Comparison of ENCODE assay signal across 8 cellular contexts in genomic region chr1:77282866-77283539, GRCh38. TPM values are rescaled to one million over a fixed set of nuclear protein-coding genes. Genes with fewer than 3 reads are reported as not detected.
DNase-seq lines count a peak whose midpoint lies in the region; ATAC-seq and TF ChIP-seq lines count a peak whose summit lies in the region.

No MANE protein-coding gene starts in this region.

- TF ChIP-seq POLR2A in suprapubic skin (IDR thresholded peaks at IDR 0.05): no peak

- ATAC-seq in GM18511 (IDR thresholded peaks at IDR 0.05; ENCODE audit: unreplicated experiment) (peak; percentile 14), SK-N-SH treated with all-trans-retinoic acid at 6 μM for 48 hours (peak; percentile 35), mucosa of descending colon (peak; percentile 23)

- no peak for TF ChIP-seq CTCF in coronary artery (IDR thresholded peaks at IDR 0.05)
- no peak for TF ChIP-seq CTCF in mucosa of descending colon (IDR thresholded peaks at IDR 0.05)
- no peak for TF ChIP-seq CTCF in suprapubic skin (IDR thresholded peaks at IDR 0.05)
- TF ChIP-seq CTCF in GM13976 (IDR thresholded peaks at IDR 0.05; ENCODE audit: borderline replicate concordance, control extremely low read depth, extremely low read depth, insufficient read depth, missing control alignments): no peak

- H3K36me3 ChIP-seq in mucosa of descending colon (ENCODE audit: low read depth) (no peaks in the 10 kb centered on the region), suprapubic skin (no peaks in the 10 kb centered on the region)

- TF ChIP-seq EP300 in suprapubic skin (IDR thresholded peaks at IDR 0.05): no peak

- H3K27ac ChIP-seq in coronary artery (no peak overlapping the region), suprapubic skin (no peak overlapping the region)

- H3K4me1 ChIP-seq in mucosa of descending colon (ENCODE audit: low read depth): peaks cover 5% of the 10 kb centered on the region
- peaks cover 21% of the 10 kb centered on the region for H3K4me1 ChIP-seq in suprapubic skin

- DNase-seq in coronary artery (ENCODE audit: low spot score): no peak
- peak in 1 of 3 donors; percentile 28 for DNase-seq in mucosa of descending colon
- DNase-seq in suprapubic skin (ENCODE audit: low spot score in 2 of 2): peak in 1 of 2 donors; percentile 54
- no peak for DNase-seq in GM13976 (ENCODE audit: low spot score)
- DNase-seq in MV-4-11 (lab: John Stamatoyannopoulos, UW): no peak
- no peak for DNase-seq in KG1 (lab: John Stamatoyannopoulos, UW)

- WGBS in suprapubic skin: 5% methylated on average over 22 of the region's 22 CpGs

- H3K9me3 ChIP-seq in mucosa of descending colon: no peaks in the 10 kb centered on the region
- H3K9me3 ChIP-seq in suprapubic skin: no peaks in the 10 kb centered on the region

- H3K4me3 ChIP-seq in coronary artery (peak overlapping the region; percentile 77), mucosa of descending colon (no peak overlapping the region), suprapubic skin (peak overlapping the region; percentile 78)

- H3K27me3 ChIP-seq in suprapubic skin: peaks cover 40% of the 10 kb centered on the region

- in situ Hi-C loops in GM13976 (cut with MboI; ENCODE audit: low sequenced_read_pairs, unreplicated experiment): no loop called here

- intact Hi-C loops in mucosa of descending colon (cut with DNase I, micrococcal nuclease): no loop called here

TF ChIP-seq in SK-N-SH treated with all-trans-retinoic acid at 6 μM for 48 hours, 23 proteins besides CTCF, POLR2A, EP300 and RAD21:
- no peak for TF ChIP-seq ARNTL (CRISPR knock-in tag; IDR thresholded peaks at IDR 0.05; ENCODE audit: borderline replicate concordance, low read depth)

RNA-seq across cellular contexts. Expression of gene AK5, which starts 1.2 kb away (rescaled TPM):
- total RNA-seq in mucosa of descending colon (1 to 10 TPM in 1 of 3 donors, under 1 TPM in 2; 0.51 to 3.0 (median 0.84) TPM), suprapubic skin (1 to 10 TPM in 3 of 4 donors, not detected in 1; 1.1 to 2.1 (median 1.2) TPM)
